2 cellular contexts compared by ENCODE assay signal in genomic region chr6:7526755-7527154, GRCh38.
TF ChIP-seq lines count a peak whose summit lies in the region.

No MANE protein-coding gene starts in this region.

TF ChIP-seq in GM23338, 12 proteins besides CTCF, POLR2A, EP300 and RAD21:
- no peak for TF ChIP-seq CREB1 (CRISPR knock-in tag; IDR thresholded peaks at IDR 0.05; ENCODE audit: low read depth)
- TF ChIP-seq EZH2 (IDR thresholded peaks at IDR 0.05; ENCODE audit: low read depth, unreplicated experiment), result no peak
- TF ChIP-seq, protein P1, sequence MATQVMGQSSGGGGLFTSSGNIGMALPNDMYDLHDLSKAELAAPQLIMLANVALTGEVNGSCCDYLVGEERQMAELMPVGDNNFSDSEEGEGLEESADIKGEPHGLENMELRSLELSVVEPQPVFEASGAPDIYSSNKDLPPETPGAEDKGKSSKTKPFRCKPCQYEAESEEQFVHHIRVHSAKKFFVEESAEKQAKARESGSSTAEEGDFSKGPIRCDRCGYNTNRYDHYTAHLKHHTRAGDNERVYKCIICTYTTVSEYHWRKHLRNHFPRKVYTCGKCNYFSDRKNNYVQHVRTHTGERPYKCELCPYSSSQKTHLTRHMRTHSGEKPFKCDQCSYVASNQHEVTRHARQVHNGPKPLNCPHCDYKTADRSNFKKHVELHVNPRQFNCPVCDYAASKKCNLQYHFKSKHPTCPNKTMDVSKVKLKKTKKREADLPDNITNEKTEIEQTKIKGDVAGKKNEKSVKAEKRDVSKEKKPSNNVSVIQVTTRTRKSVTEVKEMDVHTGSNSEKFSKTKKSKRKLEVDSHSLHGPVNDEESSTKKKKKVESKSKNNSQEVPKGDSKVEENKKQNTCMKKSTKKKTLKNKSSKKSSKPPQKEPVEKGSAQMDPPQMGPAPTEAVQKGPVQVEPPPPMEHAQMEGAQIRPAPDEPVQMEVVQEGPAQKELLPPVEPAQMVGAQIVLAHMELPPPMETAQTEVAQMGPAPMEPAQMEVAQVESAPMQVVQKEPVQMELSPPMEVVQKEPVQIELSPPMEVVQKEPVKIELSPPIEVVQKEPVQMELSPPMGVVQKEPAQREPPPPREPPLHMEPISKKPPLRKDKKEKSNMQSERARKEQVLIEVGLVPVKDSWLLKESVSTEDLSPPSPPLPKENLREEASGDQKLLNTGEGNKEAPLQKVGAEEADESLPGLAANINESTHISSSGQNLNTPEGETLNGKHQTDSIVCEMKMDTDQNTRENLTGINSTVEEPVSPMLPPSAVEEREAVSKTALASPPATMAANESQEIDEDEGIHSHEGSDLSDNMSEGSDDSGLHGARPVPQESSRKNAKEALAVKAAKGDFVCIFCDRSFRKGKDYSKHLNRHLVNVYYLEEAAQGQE (IDR thresholded peaks at IDR 0.05; ENCODE audit: unreplicated experiment), result no peak
- no peak for TF ChIP-seq STAT1 (IDR thresholded peaks at IDR 0.05; ENCODE audit: unreplicated experiment)

TF ChIP-seq in H1, 55 proteins besides CTCF, POLR2A, EP300 and RAD21:
- no peak for TF ChIP-seq EZH2 (IDR thresholded peaks at IDR 0.05; ENCODE audit: low read depth, low read length, severe bottlenecking)
- no peak for TF ChIP-seq SP4 (IDR thresholded peaks at IDR 0.05; ENCODE audit: low read length)
- no peak for TF ChIP-seq CEBPB (IDR thresholded peaks at IDR 0.05; ENCODE audit: low read depth, low read length)
- TF ChIP-seq KDM5A (IDR thresholded peaks at IDR 0.05; ENCODE audit: low read length), result no peak
- no peak for TF ChIP-seq RFX5 (IDR thresholded peaks at IDR 0.05; ENCODE audit: borderline replicate concordance, low read depth, low read length)
- no peak for TF ChIP-seq CHD1 (IDR thresholded peaks at IDR 0.05; ENCODE audit: low read depth, low read length)
- no peak for TF ChIP-seq BACH1 (IDR thresholded peaks at IDR 0.05; ENCODE audit: low read length)
- TF ChIP-seq HDAC2 (IDR thresholded peaks at IDR 0.05; ENCODE audit: borderline replicate concordance in 1 of 2, low read depth in 2 of 2, low read length in 2 of 2), result no peak
- no peak for TF ChIP-seq RNF2 (IDR thresholded peaks at IDR 0.05; ENCODE audit: borderline replicate concordance, low read depth, low read length, missing control alignments, poor library complexity, severe bottlenecking)
- no peak for TF ChIP-seq CREB1 (IDR thresholded peaks at IDR 0.05)
- no peak for TF ChIP-seq JUN (IDR thresholded peaks at IDR 0.05; ENCODE audit: low read depth, low read length)
- no peak for TF ChIP-seq NANOG (IDR thresholded peaks at IDR 0.05; ENCODE audit: insufficient read depth, low read depth, low read length, poor library complexity, severe bottlenecking)
- no peak for TF ChIP-seq RBBP5 (IDR thresholded peaks at IDR 0.05; ENCODE audit: borderline replicate concordance, low read depth, low read length)
- TF ChIP-seq BRCA1 (IDR thresholded peaks at IDR 0.05; ENCODE audit: low read depth, low read length), result no peak
- TF ChIP-seq FOSL1 (IDR thresholded peaks at IDR 0.05; ENCODE audit: insufficient read depth, low read depth, low read length), result no peak
- no peak for TF ChIP-seq SRF (IDR thresholded peaks at IDR 0.05; ENCODE audit: low read depth, low read length)
- TF ChIP-seq NRF1 (IDR thresholded peaks at IDR 0.05; ENCODE audit: low read depth, low read length), result no peak
- TF ChIP-seq HDAC6 (IDR thresholded peaks at IDR 0.05; ENCODE audit: low read depth, low read length), result no peak
- TF ChIP-seq CTBP2 (IDR thresholded peaks at IDR 0.05; ENCODE audit: borderline replicate concordance, insufficient read depth, insufficient read length, low read length), result no peak
- no peak for TF ChIP-seq PHF8 (conservative IDR thresholded peaks at IDR 0.05; ENCODE audit: low read depth, low read length)
TF ChIP-seq in H1: peak in this region for 0.
